17 cellular contexts compared by ENCODE assay signal in the genomic region with DNA sequence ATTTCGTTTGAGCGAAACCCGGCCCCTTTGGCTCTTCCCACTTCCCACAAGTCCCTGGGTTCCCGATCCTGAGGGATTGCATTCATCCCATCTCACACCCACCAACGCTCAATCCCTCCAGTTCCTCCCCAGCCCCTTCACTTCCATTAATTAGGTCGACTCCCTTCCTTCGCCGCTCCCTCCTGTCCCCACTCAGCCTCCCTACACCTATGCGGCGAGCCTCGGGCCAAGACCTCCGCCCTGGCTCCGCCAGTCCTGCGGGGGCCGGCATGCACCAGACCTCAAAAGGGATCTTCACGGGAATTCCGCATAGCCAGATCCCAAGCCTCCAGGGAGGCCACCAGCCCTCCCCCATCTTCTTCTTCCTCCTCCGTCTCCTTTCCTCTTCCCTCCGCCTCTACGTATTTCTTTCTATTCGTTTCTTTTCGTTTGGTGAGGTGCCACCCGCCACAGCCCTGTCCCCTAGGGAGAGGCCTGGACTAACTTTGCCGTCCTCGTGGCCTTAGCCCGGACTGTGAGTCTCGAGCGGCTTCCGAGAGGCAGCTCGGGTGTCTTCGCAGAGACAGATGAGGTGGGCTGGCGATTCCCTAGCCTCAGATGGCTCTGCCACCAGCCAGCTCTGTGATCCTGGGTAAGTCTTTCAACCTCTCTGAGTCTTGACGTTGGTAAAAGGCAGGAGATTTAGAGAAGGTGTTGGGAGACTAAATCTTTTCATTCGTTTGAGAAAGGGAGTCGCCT. TPM values are rescaled to one million over a fixed set of nuclear protein-coding genes. Genes with fewer than 3 reads are reported as not detected.
A peak's percentile ranks its signal among the peaks of the same experiment; 100 is the strongest.
DNase-seq lines count a peak whose midpoint lies in the region; ATAC-seq, FAIRE-seq and TF ChIP-seq lines count a peak whose summit lies in the region.
"Had no signal": no experiment of that assay in that cellular context is flagged by ENCODE, and none has a peak within 500 bp of the region (broad histone marks: within the 10 kb centered on the region; RNA-seq: fewer than 3 reads in every experiment).

No MANE protein-coding gene starts in this region.

- peaks cover 36 to 100% (median 85%) of the 10 kb centered on the region in 3 donors for H3K27me3 ChIP-seq in stomach

- 7 to 17% (median 10%) methylated on average over 33 to 35 of the region's 35 CpGs for WGBS in stomach, 5 donors

- H3K4me3 ChIP-seq in stomach, result no peak overlapping the region
- H3K4me3 ChIP-seq: gastroesophageal sphincter, pancreas, vagina had no signal

- peaks cover 0 to 8% (median 0%) of the 10 kb centered on the region in 4 donors for H3K9me3 ChIP-seq in stomach
- H3K9me3 ChIP-seq: pancreas, vagina had no signal

- TF ChIP-seq POLR2A in stomach (IDR thresholded peaks at IDR 0.05), result no peak
- TF ChIP-seq POLR2A in GM12891 (IDR thresholded peaks at IDR 0.05; ENCODE audit: low read depth, low read length), result no peak

- peaks cover 98% of the 10 kb centered on the region for H3K27me3 Mint-ChIP-seq in brain
- peaks cover 86% of the 10 kb centered on the region for H3K27me3 Mint-ChIP-seq in stimulated activated naive CD8-positive, alpha-beta T cell treated with anti-CD3 and anti-CD28 coated beads, Interleukin-15, amount 100 ng/mL, for 72 hours

- no peaks in the 10 kb centered on the region for H3K36me3 Mint-ChIP-seq in brain

- no peaks in the 10 kb centered on the region for H3K36me3 ChIP-seq in stomach
- H3K36me3 ChIP-seq: gastroesophageal sphincter, pancreas, vagina had no signal

- H3K9me3 Mint-ChIP-seq in brain, result peaks cover 0 to 4% (median 0%) of the 10 kb centered on the region in 5 experiments
- no peaks in the 10 kb centered on the region for H3K9me3 Mint-ChIP-seq in stimulated activated naive CD8-positive, alpha-beta T cell treated with anti-CD3 and anti-CD28 coated beads, Interleukin-15, amount 100 ng/mL, for 72 hours

- H3K27ac Mint-ChIP-seq in brain, result no peak overlapping the region
- peak overlapping the region in 1 of 2 donors; percentile 0 for H3K27ac Mint-ChIP-seq in stimulated activated naive CD8-positive, alpha-beta T cell treated with anti-CD3 and anti-CD28 coated beads, Interleukin-15, amount 100 ng/mL, for 72 hours

- no peak for FAIRE-seq in GM12891 (lab: Jason Lieb, UNC)
- FAIRE-seq: pancreas had no signal

- H3K4me1 ChIP-seq in stomach, result peaks cover 8 to 30% (median 16%) of the 10 kb centered on the region in 4 donors
- H3K4me1 ChIP-seq: pancreas had no signal

- intact Hi-C loops in Right ventricle myocardium superior (cut with DNase I) (no loop called here), left ventricle myocardium superior (cut with micrococcal nuclease) (no loop called here), stomach (cut with DNase I; ENCODE audit: low total_unique reads) (no loop called here)

- peak overlapping the region in 3 of 5 experiments; percentile 44 to 57 (median 52) for H3K4me3 Mint-ChIP-seq in brain
- H3K4me3 Mint-ChIP-seq in stimulated activated naive CD8-positive, alpha-beta T cell treated with anti-CD3 and anti-CD28 coated beads, Interleukin-15, amount 100 ng/mL, for 72 hours, result peak overlapping the region; percentile 72 to 74

- TF ChIP-seq CTCF in brain (conservative IDR thresholded peaks at IDR 0.05), result no peak
- TF ChIP-seq CTCF in stomach (IDR thresholded peaks at IDR 0.05), result no peak

- no peak for TF ChIP-seq EP300 in stomach (IDR thresholded peaks at IDR 0.05)

- ATAC-seq in Right ventricle myocardium superior (ENCODE audit: poor library complexity) (no peak), left ventricle myocardium superior (no peak)
- no peak for ATAC-seq in stimulated activated naive CD8-positive, alpha-beta T cell treated with anti-CD3 and anti-CD28 coated beads, Interleukin-15, amount 100 ng/mL, for 72 hours
- ATAC-seq: gastroesophageal sphincter had no signal

- H3K4me1 Mint-ChIP-seq in brain, result peaks cover 10% of the 10 kb centered on the region
- peaks cover 29% of the 10 kb centered on the region for H3K4me1 Mint-ChIP-seq in stimulated activated naive CD8-positive, alpha-beta T cell treated with anti-CD3 and anti-CD28 coated beads, Interleukin-15, amount 100 ng/mL, for 72 hours

- peak; percentile 24 for DNase-seq in Right ventricle myocardium superior
- no peak for DNase-seq in left ventricle myocardium superior
- peak; percentile 65 for DNase-seq in left kidney (ENCODE audit: low read depth, low spot score)
- no peak for DNase-seq in stimulated activated naive CD8-positive, alpha-beta T cell treated with anti-CD3 and anti-CD28 coated beads, Interleukin-15, amount 100 ng/mL, for 72 hours
- no peak for DNase-seq in stomach
- no peak for DNase-seq in GM12891 (ENCODE audit: insufficient read length, low spot score)
- DNase-seq in NCI-H69 (lab: John Stamatoyannopoulos, UW), result no peak
- DNase-seq: ACHN; activated CD4-positive, alpha-beta T cell treated with anti-CD3 and anti-CD28 coated beads, Interleukin-2, amount 50 U/mL, for 48 hours; DMS79; pancreas; stimulated activated CD4-positive, alpha-beta T cell treated with anti-CD3 and anti-CD28 coated beads, Interleukin-15, amount 100 ng/mL, for 24 hours had no signal

- H3K27ac ChIP-seq in stomach, result no peak overlapping the region
- H3K27ac ChIP-seq: gastroesophageal sphincter, pancreas, vagina had no signal

TF ChIP-seq in GM12891, 5 proteins besides CTCF, POLR2A, EP300 and RAD21:
- TF ChIP-seq POLR2AphosphoS5 (IDR thresholded peaks at IDR 0.05; ENCODE audit: low read depth, low read length) (no peak), PAX5 (IDR thresholded peaks at IDR 0.05; ENCODE audit: insufficient read depth, low read length, severe bottlenecking) (no peak), TAF1 (IDR thresholded peaks at IDR 0.05; ENCODE audit: low read depth, low read length) (no peak), SPI1 (IDR thresholded peaks at IDR 0.05; ENCODE audit: low read depth, low read length) (no peak), POU2F2 (IDR thresholded peaks at IDR 0.05; ENCODE audit: low read depth, low read length) (no peak)
TF ChIP-seq in GM12891: peak in this region for 0.

RNA-seq across cellular contexts. Expression of gene LBX1, which starts 8.0 kb away (rescaled TPM):
- total RNA-seq in Right ventricle myocardium superior, result not detected
- not detected for total RNA-seq in left ventricle myocardium superior
- polyA plus RNA-seq in brain (ENCODE audit: insufficient read depth, low read depth, low replicate concordance), result not detected
- total RNA-seq in stomach, result not detected
- not detected for polyA plus RNA-seq in stomach
- not detected for polyA plus RNA-seq in GM12891 (2012; ENCODE audit: low read depth, missing spikeins)
- total RNA-seq: gastroesophageal sphincter; lower leg skin; pancreas; T-helper 1 cell treated with Interleukin-12 subunit alpha and Interleukin-12 subunit beta and Interleukin-4 antibody, amounts not matched to agents 30 ng/mL and 1 ng/mL, for 36 hours; vagina had no signal
- polyA plus RNA-seq: pancreas had no signal

Comparison
In these comparisons a context has a peak if more than half of its experiments do, and no peak if none do; other contexts are left out.
1. DNase-seq: peak in Right ventricle myocardium superior (single experiment) and left kidney (single experiment); none in left ventricle myocardium superior (single experiment), stimulated activated naive CD8-positive, alpha-beta T cell treated with anti-CD3 and anti-CD28 coated beads, Interleukin-15, amount 100 ng/mL, for 72 hours (0 of 2), stomach (single experiment), GM12891 (single experiment) and NCI-H69 (single experiment).